ENCODE assay signal across 19 cellular contexts in genomic region chr14:29273513-29273912, GRCh38.
"Had no signal": no experiment of that assay in that cellular context is flagged by ENCODE, and none has a peak within 500 bp of the region (broad histone marks: within the 10 kb centered on the region; RNA-seq: fewer than 3 reads in every experiment).

No MANE protein-coding gene starts in this region.

- DNase-seq: activated CD4-positive, alpha-beta T cell treated with anti-CD3 and anti-CD28 coated beads, Interleukin-2, amount 50 U/mL, for 1 hour; activated CD4-positive, CD25-positive, alpha-beta regulatory T cell; activated naive CD4-positive, alpha-beta T cell treated with anti-CD3 and anti-CD28 coated beads, Interleukin-2, amount 10 ng/mL, durations not matched to agents 7 days and 5 days; activated T-cell treated with anti-CD3 and anti-CD28 coated beads for 4 hours; adrenal gland; body of pancreas; dermis blood vessel endothelial cell; foreskin keratinocyte; heart left ventricle; islet precursor cell; left lung; mesenchymal stem cell; pancreas; small intestine; T-helper 2 cell; transverse colon had no signal

- H3K27ac ChIP-seq: adrenal gland, body of pancreas, foreskin keratinocyte, heart left ventricle, left lung, pancreas, transverse colon had no signal

- H3K27me3 Mint-ChIP-seq: activated naive CD4-positive, alpha-beta T cell treated with anti-CD3 and anti-CD28 coated beads, Interleukin-2, amount 10 ng/mL, durations not matched to agents 7 days and 5 days; activated T-helper 17 cell treated with anti-CD3 and anti-CD28 coated beads, Interleukin-2, amount 50 U/mL, for 72 hours had no signal

- H3K4me3 ChIP-seq: adrenal gland, body of pancreas, heart left ventricle, left lung, pancreas, transverse colon had no signal

- ATAC-seq: activated T-helper 17 cell treated with anti-CD3 and anti-CD28 coated beads, Interleukin-2, amount 50 U/mL, for 72 hours; body of pancreas; esophagus mucosa; foreskin keratinocyte; heart left ventricle; left lung; pancreas had no signal

- H3K27me3 ChIP-seq: adrenal gland, body of pancreas, foreskin keratinocyte, heart left ventricle, left lung, pancreas, transverse colon had no signal

- H3K4me1 ChIP-seq: adrenal gland, body of pancreas, foreskin keratinocyte, heart left ventricle, left lung, pancreas, transverse colon had no signal

- H3K9me3 Mint-ChIP-seq: nephron had no signal

- H3K9me3 ChIP-seq: adrenal gland, body of pancreas, heart left ventricle, left lung, pancreas, transverse colon had no signal

- H3K4me3 Mint-ChIP-seq: activated naive CD4-positive, alpha-beta T cell treated with anti-CD3 and anti-CD28 coated beads, Interleukin-2, amount 10 ng/mL, durations not matched to agents 7 days and 5 days; activated T-helper 17 cell treated with anti-CD3 and anti-CD28 coated beads, Interleukin-2, amount 50 U/mL, for 72 hours; nephron had no signal

- H3K4me1 Mint-ChIP-seq: activated naive CD4-positive, alpha-beta T cell treated with anti-CD3 and anti-CD28 coated beads, Interleukin-2, amount 10 ng/mL, durations not matched to agents 7 days and 5 days; activated T-helper 17 cell treated with anti-CD3 and anti-CD28 coated beads, Interleukin-2, amount 50 U/mL, for 72 hours had no signal

- H3K36me3 Mint-ChIP-seq: activated naive CD4-positive, alpha-beta T cell treated with anti-CD3 and anti-CD28 coated beads, Interleukin-2, amount 10 ng/mL, durations not matched to agents 7 days and 5 days had no signal

- H3K27ac Mint-ChIP-seq: activated naive CD4-positive, alpha-beta T cell treated with anti-CD3 and anti-CD28 coated beads, Interleukin-2, amount 10 ng/mL, durations not matched to agents 7 days and 5 days; activated T-helper 17 cell treated with anti-CD3 and anti-CD28 coated beads, Interleukin-2, amount 50 U/mL, for 72 hours; nephron had no signal

- H3K36me3 ChIP-seq: adrenal gland, heart left ventricle, left lung, pancreas, transverse colon had no signal
